In the genomic region with DNA sequence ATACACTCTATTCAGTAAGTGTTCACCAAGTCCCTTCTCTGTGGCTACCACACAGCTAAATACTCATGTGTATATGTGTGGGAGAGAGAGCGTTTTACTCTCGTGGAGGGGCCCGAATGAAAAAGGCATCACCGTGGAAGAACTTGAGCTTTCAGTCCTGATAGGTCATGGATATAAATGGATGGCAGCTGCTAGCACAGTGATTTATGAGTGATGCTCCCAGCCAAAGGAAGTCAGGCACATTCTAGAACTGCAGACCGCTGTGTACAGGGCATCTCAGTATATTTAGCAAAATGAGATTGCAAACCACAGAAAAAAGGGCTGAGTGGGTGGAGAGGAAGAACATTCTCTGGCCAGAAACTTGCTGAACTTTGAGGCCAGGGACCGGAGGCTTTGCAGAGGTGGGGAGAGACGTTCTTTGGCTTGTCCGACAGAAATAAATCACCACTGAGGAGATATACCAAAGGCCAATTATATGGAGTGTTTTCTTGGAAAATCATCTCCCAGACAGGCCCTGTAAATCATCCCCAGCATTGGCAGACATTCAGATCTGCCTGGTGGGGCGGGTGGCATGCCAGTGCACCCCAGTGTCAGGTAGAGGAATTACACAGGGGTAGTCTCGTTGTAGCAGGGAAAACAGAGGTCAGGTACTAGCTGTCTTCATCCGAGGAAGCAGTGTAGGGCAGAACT, we compare ENCODE assay signal across 9 cellular contexts.
DNase-seq lines count a peak whose midpoint lies in the region; ATAC-seq, FAIRE-seq and TF ChIP-seq lines count a peak whose summit lies in the region.
"Had no signal": no experiment of that assay in that cellular context is flagged by ENCODE, and none has a peak within 500 bp of the region (broad histone marks: within the 10 kb centered on the region; RNA-seq: fewer than 3 reads in every experiment).

No MANE protein-coding gene starts in this region.

- TF ChIP-seq CTCF in heart right ventricle (IDR thresholded peaks at IDR 0.05), result peak in 5 of 9 donors; percentile 15 to 39 (median 19)

- CTCF ChIA-PET in CD8-positive, alpha-beta memory T cell (lab: Charles Lee), result no interaction called here

- ATAC-seq in HG03520 (IDR thresholded peaks at IDR 0.05; ENCODE audit: unreplicated experiment), result peak; percentile 58
- ATAC-seq in heart right ventricle, result peak in 7 of 8 donors; percentile 21 to 80 (median 53)

- H3K27me3 ChIP-seq in heart right ventricle (no peaks in the 10 kb centered on the region), small intestine (ENCODE audit: control insufficient read depth in 2 of 2, insufficient read depth in 2 of 2, low read length in 2 of 2) (no peaks in the 10 kb centered on the region)
- no peaks in the 10 kb centered on the region for H3K27me3 ChIP-seq in CD8-positive, alpha-beta memory T cell (ENCODE audit: insufficient read depth, low read length, poor library complexity, severe bottlenecking)

- H3K27me3 Mint-ChIP-seq in CD8-positive, alpha-beta memory T cell, result peaks cover 0 to 8% of the 10 kb centered on the region in 2 donors

- peaks cover 0 to 6% (median 2%) of the 10 kb centered on the region in 5 donors for H3K9me3 Mint-ChIP-seq in CD8-positive, alpha-beta memory T cell

- H3K27ac ChIP-seq in heart right ventricle (no peak overlapping the region), small intestine (ENCODE audit: low read depth in 1 of 2, low read length in 1 of 2) (no peak overlapping the region)
- no peak overlapping the region for H3K27ac ChIP-seq in CD8-positive, alpha-beta memory T cell (ENCODE audit: low read depth, low read length)

- no peaks in the 10 kb centered on the region for H3K36me3 ChIP-seq in heart right ventricle
- H3K36me3 ChIP-seq in small intestine (ENCODE audit: control insufficient read depth in 2 of 2, insufficient read depth in 2 of 2, low read length in 2 of 2), result no peaks in the 10 kb centered on the region
- no peaks in the 10 kb centered on the region for H3K36me3 ChIP-seq in CD8-positive, alpha-beta memory T cell (ENCODE audit: insufficient read depth, low read length)

- DNase-seq in NCI-H2081 (lab: John Stamatoyannopoulos, UW) (peak; percentile 48 to 61), NCI-H2081 treated with DMSO at 0.1 percent for 48 hours (lab: John Stamatoyannopoulos, UW) (no peak), RPMI8226 (peak; percentile 2), heart right ventricle (peak in 1 of 2 donors; percentile 8), small intestine (peak; percentile 84), cerebellar cortex (ENCODE audit: low spot score) (no peak)
- no peak for DNase-seq in CD8-positive, alpha-beta memory T cell

- no peak for FAIRE-seq in small intestine (lab: Jason Lieb, UNC)

- H3K4me1 Mint-ChIP-seq in CD8-positive, alpha-beta memory T cell, result no peaks in the 10 kb centered on the region

- H3K27ac Mint-ChIP-seq in CD8-positive, alpha-beta memory T cell, result no peak overlapping the region

- H3K4me3 ChIP-seq in heart right ventricle, result no peak overlapping the region
- H3K4me3 ChIP-seq in small intestine (ENCODE audit: low read depth in 1 of 2, low read length in 2 of 2), result no peak overlapping the region
- no peak overlapping the region for H3K4me3 ChIP-seq in CD8-positive, alpha-beta memory T cell (ENCODE audit: low read length)

- H3K4me1 ChIP-seq in heart right ventricle (peaks cover 0 to 10% (median 7%) of the 10 kb centered on the region in 9 donors), small intestine (ENCODE audit: control insufficient read depth in 2 of 2, insufficient read depth in 1 of 2, low read depth in 1 of 2, low read length in 1 of 2) (peaks cover 2 to 4% of the 10 kb centered on the region in 2 donors)
- no peaks in the 10 kb centered on the region for H3K4me1 ChIP-seq in CD8-positive, alpha-beta memory T cell (ENCODE audit: insufficient read depth, low read length)

- H3K4me3 Mint-ChIP-seq in CD8-positive, alpha-beta memory T cell, result no peak overlapping the region
- H3K4me3 Mint-ChIP-seq: CD4-positive, CD25-positive, alpha-beta regulatory T cell had no signal

- WGBS in heart right ventricle, 2 donors, result 53 to 54% methylated on average over 11 of the region's 11 CpGs
- 20 to 27% (median 20%) methylated on average over 11 of the region's 11 CpGs for WGBS in small intestine, 3 donors

- H3K36me3 Mint-ChIP-seq in CD8-positive, alpha-beta memory T cell, result no peaks in the 10 kb centered on the region
- H3K36me3 Mint-ChIP-seq: CD4-positive, CD25-positive, alpha-beta regulatory T cell had no signal

- intact Hi-C loops in heart right ventricle (cut with DNase I), result no loop called here

- H3K9me3 ChIP-seq in heart right ventricle (peaks cover 0 to 3% (median 0%) of the 10 kb centered on the region in 11 donors), small intestine (ENCODE audit: control insufficient read depth, low read depth) (no peaks in the 10 kb centered on the region)
- no peaks in the 10 kb centered on the region for H3K9me3 ChIP-seq in CD8-positive, alpha-beta memory T cell (ENCODE audit: low read length)

- POLR2A ChIA-PET in CD8-positive, alpha-beta memory T cell (lab: Charles Lee), result no interaction called here

Comparison
In these comparisons a context has a peak if more than half of its experiments do, and no peak if none do; other contexts are left out.
1. DNase-seq: peak in NCI-H2081 (2 of 2), RPMI8226 (single experiment) and small intestine (single experiment); none in NCI-H2081 treated with DMSO at 0.1 percent for 48 hours (single experiment), cerebellar cortex (single experiment) and CD8-positive, alpha-beta memory T cell (0 of 5).